30 cellular contexts compared by ENCODE assay signal in genomic region chr6:76330031-76330430, GRCh38.
"Had no signal": no experiment of that assay in that cellular context is flagged by ENCODE, and none has a peak within 500 bp of the region (broad histone marks: within the 10 kb centered on the region; RNA-seq: fewer than 3 reads in every experiment).

No MANE protein-coding gene starts in this region.

- H3K27ac ChIP-seq: ascending aorta, cardiac muscle cell, WERI-Rb-1 had no signal

- ATAC-seq: activated CD4-positive, alpha-beta T cell treated with anti-CD3 and anti-CD28 coated beads for 36 hours; activated CD4-positive, CD25-positive, alpha-beta regulatory T cell treated with anti-CD3 and anti-CD28 coated beads, Interleukin-2, amount 50 U/mL, for 24 hours; activated CD8-positive, alpha-beta memory T cell treated with anti-CD3 and anti-CD28 coated beads, Interleukin-2, amount 10 ng/mL, durations not matched to agents 7 days and 5 days; activated CD8-positive, alpha-beta T cell treated with anti-CD3 and anti-CD28 coated beads, Interleukin-2, amount 10 ng/mL, durations not matched to agents 7 days and 5 days; activated naive CD8-positive, alpha-beta T cell treated with anti-CD3 and anti-CD28 coated beads, Interleukin-2, amount 50 U/mL, for 24 hours; WTC11 had no signal

- H3K27me3 ChIP-seq: ascending aorta, cardiac muscle cell had no signal

- H3K4me1 ChIP-seq: ascending aorta had no signal

- H3K36me3 ChIP-seq: ascending aorta, cardiac muscle cell, WERI-Rb-1 had no signal

- H3K4me3 ChIP-seq: ascending aorta, cardiac muscle cell had no signal

- DNase-seq: activated CD4-positive, alpha-beta memory T cell treated with anti-CD3 and anti-CD28 coated beads, Interleukin-2, amount 10 ng/mL, durations not matched to agents 7 days and 5 days; activated CD4-positive, alpha-beta T cell treated with anti-CD3 and anti-CD28 coated beads for 1 hour; activated CD4-positive, alpha-beta T cell treated with anti-CD3 and anti-CD28 coated beads for 36 hours; activated CD4-positive, alpha-beta T cell treated with anti-CD3 and anti-CD28 coated beads for 48 hours; activated CD4-positive, alpha-beta T cell treated with anti-CD3 and anti-CD28 coated beads, Interleukin-2, amount 10 ng/mL, durations not matched to agents 7 days and 5 days; activated CD4-positive, alpha-beta T cell treated with anti-CD3 and anti-CD28 coated beads, Interleukin-2, amount 50 U/mL, for 48 hours; activated CD4-positive, CD25-positive, alpha-beta regulatory T cell; activated CD8-positive, alpha-beta memory T cell treated with anti-CD3 and anti-CD28 coated beads for 24 hours; activated CD8-positive, alpha-beta memory T cell treated with anti-CD3 and anti-CD28 coated beads, Interleukin-2, amount 10 ng/mL, durations not matched to agents 7 days and 5 days; activated CD8-positive, alpha-beta memory T cell treated with anti-CD3 and anti-CD28 coated beads, Interleukin-2, amount 50 U/mL, for 48 hours; activated CD8-positive, alpha-beta T cell treated with anti-CD3 and anti-CD28 coated beads, Interleukin-2, amount 10 ng/mL, durations not matched to agents 7 days and 5 days; activated effector memory CD4-positive, alpha-beta T cell treated with Interleukin-2 at 50 U/mL for 16 hours; activated gamma-delta T cell; activated naive CD4-positive, alpha-beta T cell treated with anti-CD3 and anti-CD28 coated beads, Interleukin-2, amount 10 ng/mL, durations not matched to agents 7 days and 5 days; activated naive CD4-positive, alpha-beta T cell treated with Interleukin-2 at 50 U/mL for 16 hours; activated naive CD8-positive, alpha-beta T cell treated with anti-CD3 and anti-CD28 coated beads, Interleukin-2, amount 10 ng/mL, durations not matched to agents 7 days and 5 days; activated naive CD8-positive, alpha-beta T cell treated with anti-CD3 and anti-CD28 coated beads, Interleukin-2, amount 50 U/mL, for 24 hours; activated T-cell treated with anti-CD3 and anti-CD28 coated beads, Interleukin-2, amount 50 U/mL, for 24 hours; activated T-cell treated with anti-CD3 and anti-CD28 coated beads, Interleukin-2, amount 50 U/mL, for 48 hours; amygdala; anterior cingulate cortex; caudate nucleus; cerebellar nuclear complex; T-helper 2 cell; T-helper 9 cell; WERI-Rb-1 had no signal
